Comparison of ENCODE assay signal across 8 cellular contexts in genomic region chr7:135147341-135147898, GRCh38. TPM values are rescaled to one million over a fixed set of nuclear protein-coding genes. Genes with fewer than 3 reads are reported as not detected.
DNase-seq lines count a peak whose midpoint lies in the region; ATAC-seq and TF ChIP-seq lines count a peak whose summit lies in the region.

No MANE protein-coding gene starts in this region.

- peaks cover 0 to 1% (median 0%) of the 10 kb centered on the region in 7 donors for H3K9me3 Mint-ChIP-seq in CD4-positive, CD25-positive, alpha-beta regulatory T cell
- H3K9me3 Mint-ChIP-seq in HFFc6: no peaks in the 10 kb centered on the region
- no peaks in the 10 kb centered on the region for H3K9me3 Mint-ChIP-seq in activated B cell treated with CpG ODN at 0.5 μM for 24 hours
- H3K9me3 Mint-ChIP-seq in stimulated activated naive CD8-positive, alpha-beta T cell treated with anti-CD3 and anti-CD28 coated beads, Interleukin-15, Interleukin-2, amounts not matched to agents 100 ng/mL and 50 ng/mL, for 24 hours: no peaks in the 10 kb centered on the region

- intact Hi-C loops in activated B cell treated with CpG ODN at 0.5 μM for 24 hours (cut with micrococcal nuclease): loop anchor here (5.0 kb wide), 2 partner anchors 45 to 830 kb away; partner anchors contain the start of gene MTPN
- intact Hi-C loops in left ventricle myocardium inferior (cut with micrococcal nuclease): loop anchor here (10.0 kb wide), 1 partner anchor 163 kb away; the partner anchor contains the start of gene AGBL3

- peaks cover 2% of the 10 kb centered on the region for H3K27me3 Mint-ChIP-seq in CD4-positive, CD25-positive, alpha-beta regulatory T cell
- H3K27me3 Mint-ChIP-seq in HFFc6 (ENCODE audit: insufficient read depth) (no peaks in the 10 kb centered on the region; the same call in none of the 2 replicates), activated B cell treated with CpG ODN at 0.5 μM for 24 hours (no peaks in the 10 kb centered on the region)
- no peaks in the 10 kb centered on the region for H3K27me3 Mint-ChIP-seq in stimulated activated naive CD8-positive, alpha-beta T cell treated with anti-CD3 and anti-CD28 coated beads, Interleukin-15, Interleukin-2, amounts not matched to agents 100 ng/mL and 50 ng/mL, for 24 hours

- POLR2A ChIA-PET in activated B cell treated with CpG ODN at 0.5 μM for 24 hours (lab: Charles Lee): interaction anchor here (0.8 to 7.6 kb wide), 14 partner anchors 9 to 831 kb away, joined by 3 to 119 read pairs (median 10); partner anchors contain the start of genes AGBL3, AKR1B1, BPGM and CYREN

- H3K27ac ChIP-seq in CD4-positive, CD25-positive, alpha-beta regulatory T cell (ENCODE audit: insufficient read depth, low read length, poor library complexity, severe bottlenecking): peak overlapping the region; percentile 94
- H3K27ac ChIP-seq in left ventricle myocardium inferior (replicated peaks): peak overlapping the region; percentile 98

- peaks cover 56% of the 10 kb centered on the region for H3K4me1 ChIP-seq in CD4-positive, CD25-positive, alpha-beta regulatory T cell (ENCODE audit: control insufficient read depth, insufficient read depth, low read length, poor library complexity, severe bottlenecking)
- peaks cover 87% of the 10 kb centered on the region for H3K4me1 ChIP-seq in left ventricle myocardium inferior

- peak overlapping the region; percentile 87 to 94 (median 92) for H3K4me3 Mint-ChIP-seq in CD4-positive, CD25-positive, alpha-beta regulatory T cell
- H3K4me3 Mint-ChIP-seq in HFFc6 (peak overlapping the region; percentile 91), activated B cell treated with CpG ODN at 0.5 μM for 24 hours (peak overlapping the region; percentile 83)
- peak overlapping the region; percentile 88 for H3K4me3 Mint-ChIP-seq in stimulated activated naive CD8-positive, alpha-beta T cell treated with anti-CD3 and anti-CD28 coated beads, Interleukin-15, Interleukin-2, amounts not matched to agents 100 ng/mL and 50 ng/mL, for 24 hours

- TF ChIP-seq CTCF in HFFc6 (IDR thresholded peaks at IDR 0.05) (no peak), activated B cell treated with CpG ODN at 0.5 μM for 24 hours (IDR thresholded peaks at IDR 0.05) (no peak), left ventricle myocardium inferior (IDR thresholded peaks at IDR 0.05; ENCODE audit: borderline replicate concordance) (no peak)

- H3K4me1 Mint-ChIP-seq in CD4-positive, CD25-positive, alpha-beta regulatory T cell: peaks cover 5 to 66% (median 53%) of the 10 kb centered on the region in 4 donors
- H3K4me1 Mint-ChIP-seq in HFFc6 (ENCODE audit: low read depth) (peaks cover 43% of the 10 kb centered on the region), activated B cell treated with CpG ODN at 0.5 μM for 24 hours (peaks cover 66% of the 10 kb centered on the region)
- H3K4me1 Mint-ChIP-seq in stimulated activated naive CD8-positive, alpha-beta T cell treated with anti-CD3 and anti-CD28 coated beads, Interleukin-15, Interleukin-2, amounts not matched to agents 100 ng/mL and 50 ng/mL, for 24 hours (ENCODE audit: low read depth): peaks cover 68% of the 10 kb centered on the region

- H3K27ac Mint-ChIP-seq in CD4-positive, CD25-positive, alpha-beta regulatory T cell: peak overlapping the region; percentile 96 to 98 (median 97)
- H3K27ac Mint-ChIP-seq in HFFc6 (peak overlapping the region; percentile 84), activated B cell treated with CpG ODN at 0.5 μM for 24 hours (peak overlapping the region; percentile 93)
- peak overlapping the region; percentile 92 for H3K27ac Mint-ChIP-seq in stimulated activated naive CD8-positive, alpha-beta T cell treated with anti-CD3 and anti-CD28 coated beads, Interleukin-15, Interleukin-2, amounts not matched to agents 100 ng/mL and 50 ng/mL, for 24 hours

- ATAC-seq in CD4-positive, CD25-positive, alpha-beta regulatory T cell (ENCODE audit: low read depth in 2 of 2): peak; percentile 7 to 23
- ATAC-seq in activated B cell treated with CpG ODN at 0.5 μM for 24 hours (ENCODE audit: low read depth) (no peak), GM19467 (IDR thresholded peaks at IDR 0.05; ENCODE audit: unreplicated experiment) (no peak), GM21619 (IDR thresholded peaks at IDR 0.05; ENCODE audit: unreplicated experiment) (no peak)

- peak in 2 of 3 donors; percentile 24 to 64 for DNase-seq in CD4-positive, CD25-positive, alpha-beta regulatory T cell
- DNase-seq in HFFc6 (no peak), activated B cell treated with CpG ODN at 0.5 μM for 24 hours (no peak), left ventricle myocardium inferior (no peak), HuH-7.5 (ENCODE audit: low spot score) (no peak)

- CTCF ChIA-PET in activated B cell treated with CpG ODN at 0.5 μM for 24 hours (lab: Charles Lee): interaction anchor here (0.8 to 3.2 kb wide), 7 partner anchors 9 to 162 kb away, joined by 3 to 20 read pairs (median 5); partner anchors contain the start of genes AGBL3 and CYREN

- H3K4me3 ChIP-seq in CD4-positive, CD25-positive, alpha-beta regulatory T cell (ENCODE audit: low read depth, low read length): peak overlapping the region; percentile 99
- H3K4me3 ChIP-seq in left ventricle myocardium inferior: peak overlapping the region; percentile 74

- no peaks in the 10 kb centered on the region for H3K9me3 ChIP-seq in CD4-positive, CD25-positive, alpha-beta regulatory T cell (ENCODE audit: control insufficient read depth in 2 of 2, low read length in 2 of 2)
- no peaks in the 10 kb centered on the region for H3K9me3 ChIP-seq in left ventricle myocardium inferior (replicated peaks)

- H3K36me3 Mint-ChIP-seq in CD4-positive, CD25-positive, alpha-beta regulatory T cell: peaks cover 8% of the 10 kb centered on the region
- H3K36me3 Mint-ChIP-seq in HFFc6 (ENCODE audit: low read depth): no peaks in the 10 kb centered on the region
- peaks cover 20% of the 10 kb centered on the region for H3K36me3 Mint-ChIP-seq in activated B cell treated with CpG ODN at 0.5 μM for 24 hours (ENCODE audit: low read depth)
- H3K36me3 Mint-ChIP-seq in stimulated activated naive CD8-positive, alpha-beta T cell treated with anti-CD3 and anti-CD28 coated beads, Interleukin-15, Interleukin-2, amounts not matched to agents 100 ng/mL and 50 ng/mL, for 24 hours (ENCODE audit: low read depth): peaks cover 7% of the 10 kb centered on the region

- H3K27me3 ChIP-seq in CD4-positive, CD25-positive, alpha-beta regulatory T cell (ENCODE audit: control insufficient read depth, insufficient read depth, low read length): no peaks in the 10 kb centered on the region
- no peaks in the 10 kb centered on the region for H3K27me3 ChIP-seq in left ventricle myocardium inferior (ENCODE audit: low read depth)

- peaks cover 13% of the 10 kb centered on the region for H3K36me3 ChIP-seq in CD4-positive, CD25-positive, alpha-beta regulatory T cell (ENCODE audit: control insufficient read depth, insufficient read depth, low read length)
- H3K36me3 ChIP-seq in left ventricle myocardium inferior: peaks cover 11% of the 10 kb centered on the region

RNA-seq across cellular contexts. Expression of gene TMEM140, which starts 0.5 kb away (rescaled TPM):
- total RNA-seq in CD4-positive, CD25-positive, alpha-beta regulatory T cell: 44.7 TPM
- 10 to 100 TPM; 18.9 to 39.3 (median 30.3) TPM for polyA plus RNA-seq in CD4-positive, CD25-positive, alpha-beta regulatory T cell
- 1 to 10 TPM in 4 of 6 experiments, under 1 TPM in 2; 0.47 to 2.2 (median 1.6) TPM for total RNA-seq in HFFc6 (2021; fragmentation: NEBNext Ultra II Directional; extraction: Animal tissue kit (Norgen Biotek cat#: 25700))
- total RNA-seq in activated B cell treated with CpG ODN at 0.5 μM for 24 hours (18.6 and 20.9 TPM in 2 replicates), left ventricle myocardium inferior (23.3 TPM)

RNA-seq across cellular contexts. Expression of gene CYREN, which starts 23.1 kb away (rescaled TPM):
- total RNA-seq in CD4-positive, CD25-positive, alpha-beta regulatory T cell: 20.1 TPM
- polyA plus RNA-seq in CD4-positive, CD25-positive, alpha-beta regulatory T cell: 10 to 100 TPM; 25.3 to 39.8 (median 33.2) TPM
- 10 to 100 TPM; 26.4 to 32.8 (median 30.0) TPM for total RNA-seq in HFFc6 (2021; fragmentation: NEBNext Ultra II Directional; extraction: Animal tissue kit (Norgen Biotek cat#: 25700))
- total RNA-seq in activated B cell treated with CpG ODN at 0.5 μM for 24 hours (78.2 and 79.3 TPM in 2 replicates), left ventricle myocardium inferior (29.8 TPM)

Comparison
In these comparisons a context has a peak if more than half of its experiments do, and no peak if none do; other contexts are left out.
1. ATAC-seq: peak in CD4-positive, CD25-positive, alpha-beta regulatory T cell (2 of 2); none in activated B cell treated with CpG ODN at 0.5 μM for 24 hours (single experiment), GM19467 (single experiment) and GM21619 (single experiment).
2. DNase-seq: peak in CD4-positive, CD25-positive, alpha-beta regulatory T cell (2 of 3); none in HFFc6 (single experiment), activated B cell treated with CpG ODN at 0.5 μM for 24 hours (single experiment), left ventricle myocardium inferior (single experiment) and HuH-7.5 (single experiment).
3. Peak in every context shown above with its lines, with median percentiles within 50 percentile points of each other: H3K27ac Mint-ChIP-seq and H3K4me3 Mint-ChIP-seq.